Comparison of ENCODE assay signal across 1 cellular context in genomic region chr11:73508243-73509176, GRCh38.
TF ChIP-seq lines count a peak whose summit lies in the region.

No MANE protein-coding gene starts in this region.

TF ChIP-seq in HEK293, 187 proteins besides CTCF, POLR2A, EP300 and RAD21 (continued from another document):
- no peak for TF ChIP-seq PRDM2 (tag by site-specific recombination; IDR thresholded peaks at IDR 0.05; ENCODE audit: borderline replicate concordance)
- TF ChIP-seq GLIS2 (tag by site-specific recombination; IDR thresholded peaks at IDR 0.05): no peak
- no peak for TF ChIP-seq ZNF274 (IDR thresholded peaks at IDR 0.05; ENCODE audit: low read length)
- TF ChIP-seq ZNF274 (tag by site-specific recombination; IDR thresholded peaks at IDR 0.05; ENCODE audit: borderline replicate concordance): no peak
- no peak for TF ChIP-seq ZNF776 (tag by site-specific recombination; IDR thresholded peaks at IDR 0.05; ENCODE audit: borderline replicate concordance)
- TF ChIP-seq ZNF37A (tag by site-specific recombination; IDR thresholded peaks at IDR 0.05): no peak
- no peak for TF ChIP-seq REPIN1 (tag by site-specific recombination; IDR thresholded peaks at IDR 0.05; ENCODE audit: low read depth)
- TF ChIP-seq ZNF416 (tag by site-specific recombination; IDR thresholded peaks at IDR 0.05): no peak
- TF ChIP-seq ZNF639 (tag by site-specific recombination; IDR thresholded peaks at IDR 0.05): no peak
- peak; percentile 82 for TF ChIP-seq ZFHX2 (tag by site-specific recombination; conservative IDR thresholded peaks at IDR 0.05)
- TF ChIP-seq ZNF48 (tag by site-specific recombination; IDR thresholded peaks at IDR 0.05): no peak
- TF ChIP-seq ZNF335 (tag by site-specific recombination; conservative IDR thresholded peaks at IDR 0.05): no peak
- TF ChIP-seq EGR2 (tag by site-specific recombination; IDR thresholded peaks at IDR 0.05; ENCODE audit: low read depth): peak; percentile 88
TF ChIP-seq in HEK293: peak in this region for 4.
